In genomic region chr1:161779393-161779792, GRCh38 we compare ENCODE assay signal across 20 cellular contexts. TPM values are rescaled to one million over a fixed set of nuclear protein-coding genes. Genes with fewer than 3 reads are reported as not detected.
A peak's percentile ranks its signal among the peaks of the same experiment; 100 is the strongest.
DNase-seq lines count a peak whose midpoint lies in the region; TF ChIP-seq lines count a peak whose summit lies in the region.
"Had no signal": no experiment of that assay in that cellular context is flagged by ENCODE, and none has a peak within 500 bp of the region (broad histone marks: within the 10 kb centered on the region; RNA-seq: fewer than 3 reads in every experiment).

No MANE protein-coding gene starts in this region.

- H3K27ac ChIP-seq in spleen, result no peak overlapping the region
- H3K27ac ChIP-seq: SJCRH30 had no signal

- peak; percentile 12 for DNase-seq in EL
- peak; percentile 9 for DNase-seq in M059J (ENCODE audit: low read depth)
- peak; percentile 51 for DNase-seq in adipocyte (ENCODE audit: low read depth)
- no peak for DNase-seq in spleen
- no peak for DNase-seq in HPDE6-E6E7 (ENCODE audit: extremely low spot score)
- no peak for DNase-seq in T-helper 9 cell
- no peak for DNase-seq in HK-2 (ENCODE audit: unreplicated experiment)
- DNase-seq: AML-193, DMS 273 treated with DMSO at 0.1 percent for 48 hours, DND-41, H9, Kasumi-1, MM.1S, NCI-H1092 treated with DMSO at 0.1 percent for 48 hours, NCI-H146, NCI-H2029 treated with DMSO at 0.1 percent for 48 hours, NCI-H446 treated with DMSO at 0.1 percent for 48 hours, SJCRH30, SW 1271, T-helper 2 cell had no signal

- TF ChIP-seq CTCF in spleen (IDR thresholded peaks at IDR 0.05 in 8 of 11, conservative IDR thresholded peaks at IDR 0.05 in 3 of 11), result no peak

- H3K4me3 ChIP-seq in adipocyte (ENCODE audit: low read length) (no peak overlapping the region), spleen (no peak overlapping the region)
- H3K4me3 ChIP-seq: SJCRH30 had no signal

- H3K9me3 ChIP-seq in adipocyte (ENCODE audit: control insufficient read depth, low read length) (no peaks in the 10 kb centered on the region), spleen (no peaks in the 10 kb centered on the region)
- H3K9me3 ChIP-seq: SJCRH30 had no signal

- intact Hi-C loops in spleen (cut with DNase I; ENCODE audit: low total_unique reads), result no loop called here

- WGBS in spleen, 5 donors, result 84 to 93% (median 88%) methylated on average over 2 of the region's 2 CpGs

- H3K36me3 ChIP-seq in adipocyte (ENCODE audit: control insufficient read depth, insufficient read depth, low read length, severe bottlenecking), result peaks cover 12% of the 10 kb centered on the region
- peaks cover 0 to 50% (median 20%) of the 10 kb centered on the region in 6 donors for H3K36me3 ChIP-seq in spleen

- H3K9ac ChIP-seq in adipocyte (ENCODE audit: low read length), result no peak overlapping the region

- peaks cover 9% of the 10 kb centered on the region for H3K4me1 ChIP-seq in adipocyte (ENCODE audit: control insufficient read depth, insufficient read depth, low read length)
- peaks cover 0 to 57% (median 32%) of the 10 kb centered on the region in 6 donors for H3K4me1 ChIP-seq in spleen
- H3K4me1 ChIP-seq: SJCRH30 had no signal

- no peak for TF ChIP-seq POLR2A in spleen (IDR thresholded peaks at IDR 0.05)

- H3K27me3 ChIP-seq in adipocyte (replicated peaks; ENCODE audit: control insufficient read depth, insufficient read depth, low read length), result no peaks in the 10 kb centered on the region
- no peaks in the 10 kb centered on the region for H3K27me3 ChIP-seq in spleen (replicated peaks in 1 of 7)
- H3K27me3 ChIP-seq: SJCRH30 had no signal

RNA-seq across cellular contexts. Expression of gene ATF6, which starts 13.3 kb away (rescaled TPM):
- 37.9 and 38.8 TPM in 2 replicates for total RNA-seq in M059J (2014; rRNA removed; shearing (Covaris generic))
- total RNA-seq in spleen, result 10 to 100 TPM; 25.2 to 46.8 (median 34.2) TPM
- polyA plus RNA-seq in spleen, result 1 to 10 TPM; 2.5 to 4.3 (median 3.4) TPM

RNA-seq across cellular contexts. Expression of gene DUSP12, which starts 29.8 kb away (rescaled TPM):
- 39.9 and 44.5 TPM in 2 replicates for total RNA-seq in M059J (2014; rRNA removed; shearing (Covaris generic))
- total RNA-seq in spleen, result 10 to 100 TPM; 18.2 to 39.9 (median 23.7) TPM
- polyA plus RNA-seq in spleen, result 10 to 100 TPM; 17.9 to 27.8 (median 21.1) TPM

RNA-seq across cellular contexts. Expression of gene FCRLB, which starts 58.0 kb away (rescaled TPM):
- total RNA-seq in M059J (2014; rRNA removed; shearing (Covaris generic)), result 2.7 and 3.2 TPM in 2 replicates
- total RNA-seq in spleen, result 1 to 10 TPM; 1.2 to 4.3 (median 1.6) TPM
- polyA plus RNA-seq in spleen, result 1 to 10 TPM; 2.5 to 4.3 (median 4.3) TPM
- total RNA-seq: H9 had no signal

Comparison
In these comparisons a context has a peak if more than half of its experiments do, and no peak if none do; other contexts are left out.
1. DNase-seq: peak in EL (single experiment), M059J (single experiment) and adipocyte (single experiment); none in spleen (single experiment), HPDE6-E6E7 (single experiment), T-helper 9 cell (single experiment) and HK-2 (single experiment).